In genomic region chr17:948284-948852, GRCh38 we compare ENCODE assay signal across 14 cellular contexts. TPM values are rescaled to one million over a fixed set of nuclear protein-coding genes. Genes with fewer than 3 reads are reported as not detected.
A peak's percentile ranks its signal among the peaks of the same experiment; 100 is the strongest.
DNase-seq lines count a peak whose midpoint lies in the region; ATAC-seq and TF ChIP-seq lines count a peak whose summit lies in the region.
"Had no signal": no experiment of that assay in that cellular context is flagged by ENCODE, and none has a peak within 500 bp of the region (broad histone marks: within the 10 kb centered on the region; RNA-seq: fewer than 3 reads in every experiment).

No MANE protein-coding gene starts in this region.

- peak overlapping the region; percentile 88 for H3K27ac ChIP-seq in Panc1 (ENCODE audit: low read length)
- H3K27ac ChIP-seq in foreskin keratinocyte = peak overlapping the region; percentile 66
- H3K27ac ChIP-seq in prostate gland = peak overlapping the region; percentile 42 to 67
- H3K27ac ChIP-seq in breast epithelium = peak overlapping the region in 1 of 2 donors; percentile 29
- no peak overlapping the region for H3K27ac ChIP-seq in A673 (ENCODE audit: low read depth, low read length, poor library complexity, severe bottlenecking)

- no peaks in the 10 kb centered on the region for H3K9me3 ChIP-seq in Panc1 (ENCODE audit: control insufficient read depth, insufficient read depth, low read depth, low read length)
- H3K9me3 ChIP-seq in prostate gland = no peaks in the 10 kb centered on the region
- no peaks in the 10 kb centered on the region for H3K9me3 ChIP-seq in breast epithelium
- no peaks in the 10 kb centered on the region for H3K9me3 ChIP-seq in A673 (ENCODE audit: low read depth, low read length, poor library complexity, severe bottlenecking)

- no TSS peak for BruUV-seq in Panc1 (replicated peaks; lab: Mats Ljungman, UMichigan)
- no TSS peak for BruUV-seq in A673 (replicated peaks; lab: Mats Ljungman, UMichigan)

- in situ Hi-C loops in Panc1 (cut with HindIII; ENCODE audit: low pct_unique_long_range_greater_than_20kb, low sequenced_read_pairs) = no loop called here

- H3K27me3 ChIP-seq in Panc1 (ENCODE audit: control insufficient read depth, insufficient read depth, low read length) (no peaks in the 10 kb centered on the region), foreskin keratinocyte (no peaks in the 10 kb centered on the region), prostate gland (replicated peaks; ENCODE audit: insufficient read depth) (no peaks in the 10 kb centered on the region), breast epithelium (no peaks in the 10 kb centered on the region), A673 (replicated peaks; ENCODE audit: insufficient read depth, low read depth, low read length, poor library complexity) (no peaks in the 10 kb centered on the region)

- WGBS in prostate gland = 19% methylated on average over 25 of the region's 25 CpGs

- intact Hi-C loops in Panc1 (cut with micrococcal nuclease; ENCODE audit: unreplicated experiment) = no loop called here
- intact Hi-C loops in prostate gland (cut with DNase I) = no loop called here
- intact Hi-C loops in breast epithelium (cut with DNase I; ENCODE audit: low total_unique reads) = no loop called here
- intact Hi-C loops in A673 (cut with micrococcal nuclease; ENCODE audit: unreplicated experiment) = no loop called here

- TF ChIP-seq CTCF in Panc1 (IDR thresholded peaks at IDR 0.05) (no peak), foreskin keratinocyte (conservative IDR thresholded peaks at IDR 0.05) (no peak), prostate gland (IDR thresholded peaks at IDR 0.05) (peak in 1 of 4 experiments; percentile 13), breast epithelium (IDR thresholded peaks at IDR 0.05) (no peak), A673 (conservative IDR thresholded peaks at IDR 0.05; ENCODE audit: low read depth, low read length) (no peak)

- CTCF ChIA-PET in Panc1 (lab: Charles Lee) (no interaction called here), A673 (lab: Charles Lee) (no interaction called here)

- TF ChIP-seq POLR2A in prostate gland (IDR thresholded peaks at IDR 0.05) (no peak), breast epithelium (IDR thresholded peaks at IDR 0.05) (no peak)

- DNase-seq in EL = peak; percentile 69
- no peak for DNase-seq in Panc1 (ENCODE audit: low read depth, low spot score)
- DNase-seq in foreskin keratinocyte = peak in 1 of 2 donors; percentile 62
- DNase-seq in prostate gland (ENCODE audit: low spot score) = peak; percentile 65
- no peak for DNase-seq in breast epithelium (ENCODE audit: low spot score in 2 of 2)
- no peak for DNase-seq in activated CD4-positive, alpha-beta T cell treated with anti-CD3 and anti-CD28 coated beads, Interleukin-2, amount 50 U/mL, for 4 hours
- no peak for DNase-seq in A673 (ENCODE audit: low spot score)
- DNase-seq: CD4-positive, CD25-positive, alpha-beta regulatory T cell; left colon; natural killer cell; NCI-H1417 treated with DMSO at 0.1 percent for 48 hours; NCI-H774; substantia nigra had no signal

- no peak overlapping the region for H3K4me3 ChIP-seq in Panc1 (ENCODE audit: low read depth in 2 of 2, low read length in 2 of 2)
- no peak overlapping the region for H3K4me3 ChIP-seq in prostate gland
- no peak overlapping the region for H3K4me3 ChIP-seq in breast epithelium
- no peak overlapping the region for H3K4me3 ChIP-seq in A673 (ENCODE audit: low read depth, low read length, poor library complexity, severe bottlenecking)

- POLR2A ChIA-PET in Panc1 (lab: Charles Lee) (no interaction called here), A673 (lab: Charles Lee; ENCODE audit: low non-redundant PET) (no interaction called here)

- ATAC-seq in Panc1 (peak; percentile 77), foreskin keratinocyte (peak; percentile 57), GM19351 (IDR thresholded peaks at IDR 0.05; ENCODE audit: unreplicated experiment) (no peak)
- ATAC-seq: left colon, natural killer cell had no signal

- H3K36me3 ChIP-seq in Panc1 (ENCODE audit: control insufficient read depth, insufficient read depth, low read length) = no peaks in the 10 kb centered on the region
- H3K36me3 ChIP-seq in prostate gland = no peaks in the 10 kb centered on the region
- H3K36me3 ChIP-seq in breast epithelium = no peaks in the 10 kb centered on the region
- H3K36me3 ChIP-seq in A673 (ENCODE audit: insufficient read depth, low read length, poor library complexity, severe bottlenecking) = no peaks in the 10 kb centered on the region

- H3K4me1 ChIP-seq in Panc1 (ENCODE audit: control insufficient read depth, insufficient read depth, low read length) (peaks cover 50% of the 10 kb centered on the region), foreskin keratinocyte (peaks cover 7% of the 10 kb centered on the region), prostate gland (replicated peaks) (no peaks in the 10 kb centered on the region), breast epithelium (no peaks in the 10 kb centered on the region), A673 (ENCODE audit: insufficient read depth, low read length, poor library complexity, severe bottlenecking) (peaks cover 12% of the 10 kb centered on the region)

RNA-seq across cellular contexts. Expression of gene NXN, which starts 31.2 kb away (rescaled TPM):
- total RNA-seq in Panc1 (2021; ENCODE audit: unreplicated experiment) = 126 TPM
- 134 TPM for polyA plus RNA-seq in Panc1 (2012; ENCODE audit: insufficient read length)
- total RNA-seq in foreskin keratinocyte = 74.7 and 94.8 TPM in 2 replicates
- polyA plus RNA-seq in foreskin keratinocyte = 69.8 and 84.0 TPM in 2 replicates
- 10 to 100 TPM; 56.2 to 56.7 TPM for total RNA-seq in prostate gland
- 10 to 100 TPM in 2 of 3 donors, 1 to 10 TPM in 1; 9.3 to 14.3 (median 12.8) TPM for total RNA-seq in breast epithelium
- total RNA-seq in A673 (2021) = 6.0 and 9.8 TPM in 2 replicates

RNA-seq across cellular contexts. Expression of gene TIMM22, which starts 48.6 kb away (rescaled TPM):
- total RNA-seq in Panc1 (2021; ENCODE audit: unreplicated experiment) = 10.2 TPM
- polyA plus RNA-seq in Panc1 (2012; ENCODE audit: insufficient read length) = 10.7 TPM
- 16.4 and 17.6 TPM in 2 replicates for total RNA-seq in foreskin keratinocyte
- 20.6 and 20.7 TPM in 2 replicates for polyA plus RNA-seq in foreskin keratinocyte
- total RNA-seq in prostate gland = 10 to 100 TPM; 15.1 to 20.3 TPM
- 10 to 100 TPM; 10.1 to 12.0 (median 10.8) TPM for total RNA-seq in breast epithelium
- total RNA-seq in A673 (2021) = 20.0 and 21.8 TPM in 2 replicates

Comparison
In these comparisons a context has a peak if more than half of its experiments do, and no peak if none do; other contexts are left out.
1. DNase-seq: peak in EL (single experiment) and prostate gland (single experiment); none in Panc1 (single experiment), breast epithelium (0 of 2), activated CD4-positive, alpha-beta T cell treated with anti-CD3 and anti-CD28 coated beads, Interleukin-2, amount 50 U/mL, for 4 hours (0 of 2) and A673 (single experiment).